In genomic region chr15:68820205-68820588, GRCh38 we compare ENCODE assay signal across 8 cellular contexts. TPM values are rescaled to one million over a fixed set of nuclear protein-coding genes. Genes with fewer than 3 reads are reported as not detected.
DNase-seq lines count a peak whose midpoint lies in the region; ATAC-seq and TF ChIP-seq lines count a peak whose summit lies in the region.

No MANE protein-coding gene starts in this region.

- peak; percentile 18 for ATAC-seq in naive thymus-derived CD4-positive, alpha-beta T cell
- no peak for ATAC-seq in HG02623 (IDR thresholded peaks at IDR 0.05; ENCODE audit: unreplicated experiment)

- H3K9me3 ChIP-seq in endodermal cell (ENCODE audit: control insufficient read depth, low read length) (no peaks in the 10 kb centered on the region), subcutaneous abdominal adipose tissue (ENCODE audit: control insufficient read depth in 5 of 5, low read length in 5 of 5) (no peaks in the 10 kb centered on the region)
- H3K9me3 ChIP-seq in naive thymus-derived CD4-positive, alpha-beta T cell (ENCODE audit: control insufficient read depth in 2 of 3, low read length in 3 of 3): no peaks in the 10 kb centered on the region

- H3K27ac ChIP-seq in endodermal cell (ENCODE audit: low read depth, low read length) (peak overlapping the region; percentile 94), subcutaneous abdominal adipose tissue (ENCODE audit: low read depth, low read length) (peak overlapping the region; percentile 99)
- peak overlapping the region; percentile 91 for H3K27ac ChIP-seq in naive thymus-derived CD4-positive, alpha-beta T cell (ENCODE audit: low read depth, low read length)

- peaks cover 12% of the 10 kb centered on the region for H3K36me3 ChIP-seq in endodermal cell (ENCODE audit: control insufficient read depth, insufficient read depth, low read length)
- H3K36me3 ChIP-seq in naive thymus-derived CD4-positive, alpha-beta T cell (ENCODE audit: control insufficient read depth in 2 of 3, insufficient read depth in 3 of 3, low read length in 3 of 3): peaks cover 0 to 29% (median 0%) of the 10 kb centered on the region in 3 experiments
- no peaks in the 10 kb centered on the region for H3K36me3 ChIP-seq in subcutaneous abdominal adipose tissue (ENCODE audit: control insufficient read depth in 5 of 5, insufficient read depth in 5 of 5, low read length in 5 of 5)

- WGBS in endodermal cell (ENCODE audit: insufficient coverage in 1 of 2, insufficient read length in 1 of 2), 2 experiments: 0 to 1% methylated on average over 17 to 25 of the region's 31 CpGs

- H3K4me3 ChIP-seq in endodermal cell (ENCODE audit: low read length) (peak overlapping the region; percentile 96), subcutaneous abdominal adipose tissue (ENCODE audit: low read depth in 1 of 5, low read length in 5 of 5) (peak overlapping the region; percentile 88 to 98 (median 96))
- peak overlapping the region; percentile 99 for H3K4me3 ChIP-seq in naive thymus-derived CD4-positive, alpha-beta T cell (ENCODE audit: low read length)

- TF ChIP-seq CTCF in Calu3 (IDR thresholded peaks at IDR 0.05; ENCODE audit: unreplicated experiment) (no peak), endodermal cell (conservative IDR thresholded peaks at IDR 0.05) (no peak)

- POLR2A ChIA-PET in activated CD4-positive, alpha-beta memory T cell treated with anti-CD3 and anti-CD28 coated beads for 36 hours (lab: Charles Lee): interaction anchor here (0.6 to 4.7 kb wide), 4 partner anchors 22 to 215 kb away, joined by 4 to 36 read pairs (median 6); no protein-coding TSS in a partner anchor
- POLR2A ChIA-PET in naive thymus-derived CD4-positive, alpha-beta T cell (lab: Charles Lee): interaction anchor here (0.7 to 1.6 kb wide), 9 partner anchors 14 to 1669 kb away, joined by 3 to 7 read pairs (median 4); partner anchors contain the start of genes FEM1B, GLCE and PIAS1

- H3K27ac Mint-ChIP-seq in Calu3 (ENCODE audit: unreplicated experiment): peak overlapping the region; percentile 88
- peak overlapping the region; percentile 99 for H3K27ac Mint-ChIP-seq in activated CD4-positive, alpha-beta memory T cell treated with anti-CD3 and anti-CD28 coated beads for 36 hours
- peak overlapping the region; percentile 97 for H3K27ac Mint-ChIP-seq in endodermal cell
- H3K27ac Mint-ChIP-seq in naive thymus-derived CD4-positive, alpha-beta T cell: peak overlapping the region; percentile 84 to 100 (median 92)

- peak; percentile 44 for DNase-seq in Calu3
- peak; percentile 68 for DNase-seq in NAMALWA (ENCODE audit: low spot score)
- DNase-seq in activated CD4-positive, alpha-beta memory T cell treated with anti-CD3 and anti-CD28 coated beads for 36 hours: peak; percentile 70
- DNase-seq in endodermal cell: peak; percentile 67
- peak in 7 of 9 donors; percentile 39 to 63 (median 60) for DNase-seq in naive thymus-derived CD4-positive, alpha-beta T cell
- no peak for DNase-seq in Kasumi-1 (lab: John Stamatoyannopoulos, UW)

- no peaks in the 10 kb centered on the region for H3K9me3 Mint-ChIP-seq in Calu3 (ENCODE audit: low read depth, unreplicated experiment)
- no peaks in the 10 kb centered on the region for H3K9me3 Mint-ChIP-seq in activated CD4-positive, alpha-beta memory T cell treated with anti-CD3 and anti-CD28 coated beads for 36 hours
- H3K9me3 Mint-ChIP-seq in endodermal cell: no peaks in the 10 kb centered on the region
- H3K9me3 Mint-ChIP-seq in naive thymus-derived CD4-positive, alpha-beta T cell: peaks cover 0 to 4% (median 0%) of the 10 kb centered on the region in 11 donors

- H3K9ac ChIP-seq in endodermal cell (ENCODE audit: extremely low read depth, low read length, poor library complexity, severe bottlenecking) (peak overlapping the region; percentile 91), subcutaneous abdominal adipose tissue (ENCODE audit: low read length in 5 of 5) (peak overlapping the region in 4 of 5 donors; percentile 63 to 94 (median 71))

- CTCF ChIA-PET in Calu3 (lab: Charles Lee): interaction anchor here (0.8 to 1.3 kb wide), 2 partner anchors 9 to 56 kb away, joined by 3 to 4 read pairs; no protein-coding TSS in a partner anchor
- CTCF ChIA-PET in activated CD4-positive, alpha-beta memory T cell treated with anti-CD3 and anti-CD28 coated beads for 36 hours (lab: Charles Lee): interaction anchor here (1.2 to 1.3 kb wide), 2 partner anchors 9 to 56 kb away, joined by 3 to 4 read pairs; no protein-coding TSS in a partner anchor
- CTCF ChIA-PET in naive thymus-derived CD4-positive, alpha-beta T cell (lab: Charles Lee): no interaction called here

- BruUV-seq in Calu3 (replicated peaks; lab: Mats Ljungman, UMichigan): no TSS peak

- H3K36me3 Mint-ChIP-seq in Calu3 (ENCODE audit: insufficient read depth, unreplicated experiment) (peaks cover 68% of the 10 kb centered on the region), endodermal cell (ENCODE audit: low read depth) (peaks cover 8% of the 10 kb centered on the region)
- peaks cover 23% of the 10 kb centered on the region for H3K36me3 Mint-ChIP-seq in activated CD4-positive, alpha-beta memory T cell treated with anti-CD3 and anti-CD28 coated beads for 36 hours
- peaks cover 0 to 17% (median 4%) of the 10 kb centered on the region in 5 donors for H3K36me3 Mint-ChIP-seq in naive thymus-derived CD4-positive, alpha-beta T cell

- H3K4me3 Mint-ChIP-seq in Calu3 (ENCODE audit: low read depth, unreplicated experiment) (peak overlapping the region; percentile 96), endodermal cell (peak overlapping the region; percentile 91)
- peak overlapping the region; percentile 99 for H3K4me3 Mint-ChIP-seq in activated CD4-positive, alpha-beta memory T cell treated with anti-CD3 and anti-CD28 coated beads for 36 hours
- peak overlapping the region; percentile 85 to 100 (median 92) for H3K4me3 Mint-ChIP-seq in naive thymus-derived CD4-positive, alpha-beta T cell

- H3K4me1 ChIP-seq in endodermal cell (ENCODE audit: control insufficient read depth, insufficient read depth, low read length): peaks cover 12% of the 10 kb centered on the region
- H3K4me1 ChIP-seq in naive thymus-derived CD4-positive, alpha-beta T cell (ENCODE audit: control insufficient read depth in 2 of 2, insufficient read depth in 2 of 2, low read length in 2 of 2): peaks cover 21 to 24% of the 10 kb centered on the region in 2 donors
- H3K4me1 ChIP-seq in subcutaneous abdominal adipose tissue (ENCODE audit: control insufficient read depth in 5 of 5, insufficient read depth in 5 of 5, low read length in 5 of 5): peaks cover 3 to 44% (median 30%) of the 10 kb centered on the region in 5 donors

- H3K27me3 ChIP-seq in endodermal cell (ENCODE audit: control insufficient read depth, insufficient read depth, low read length, poor library complexity, severe bottlenecking) (no peaks in the 10 kb centered on the region), subcutaneous abdominal adipose tissue (ENCODE audit: control insufficient read depth in 5 of 5, insufficient read depth in 4 of 5, low read length in 5 of 5) (no peaks in the 10 kb centered on the region)
- H3K27me3 ChIP-seq in naive thymus-derived CD4-positive, alpha-beta T cell (ENCODE audit: control insufficient read depth in 2 of 2, insufficient read depth in 2 of 2, low read length in 2 of 2): no peaks in the 10 kb centered on the region

- intact Hi-C loops in Calu3 (cut with micrococcal nuclease; ENCODE audit: unreplicated experiment): no loop called here
- intact Hi-C loops in activated CD4-positive, alpha-beta memory T cell treated with anti-CD3 and anti-CD28 coated beads for 36 hours (cut with micrococcal nuclease): loop anchor here (1.0 to 10.0 kb wide), 2 partner anchors 23 to 895 kb away; no protein-coding TSS in a partner anchor
- intact Hi-C loops in naive thymus-derived CD4-positive, alpha-beta T cell (cut with micrococcal nuclease): loop anchor here (1.0 to 5.0 kb wide), 8 partner anchors 9 to 1277 kb away; partner anchors contain the start of genes FEM1B (in 1 of the 2), RNU6-1 (in 1 of the 2), RPLP1 (in 1 of the 2) and TLE3 (in 1 of the 2)

- H3K4me1 Mint-ChIP-seq in Calu3 (ENCODE audit: low read depth, unreplicated experiment): peaks cover 25% of the 10 kb centered on the region
- H3K4me1 Mint-ChIP-seq in activated CD4-positive, alpha-beta memory T cell treated with anti-CD3 and anti-CD28 coated beads for 36 hours (ENCODE audit: low read depth): peaks cover 34% of the 10 kb centered on the region
- H3K4me1 Mint-ChIP-seq in endodermal cell: peaks cover 35% of the 10 kb centered on the region
- H3K4me1 Mint-ChIP-seq in naive thymus-derived CD4-positive, alpha-beta T cell: peaks cover 25 to 41% (median 37%) of the 10 kb centered on the region in 7 donors

- no peaks in the 10 kb centered on the region for H3K27me3 Mint-ChIP-seq in Calu3 (ENCODE audit: unreplicated experiment)
- no peaks in the 10 kb centered on the region for H3K27me3 Mint-ChIP-seq in activated CD4-positive, alpha-beta memory T cell treated with anti-CD3 and anti-CD28 coated beads for 36 hours
- H3K27me3 Mint-ChIP-seq in endodermal cell (ENCODE audit: insufficient read depth): peaks cover 16% of the 10 kb centered on the region
- H3K27me3 Mint-ChIP-seq in naive thymus-derived CD4-positive, alpha-beta T cell: no peaks in the 10 kb centered on the region

RNA-seq across cellular contexts. Expression of gene ANP32A, which starts 0.5 kb away (rescaled TPM):
- total RNA-seq in Calu3 (2022) (250 and 267 TPM in 2 replicates), endodermal cell (100 to 1,000 TPM; 346 to 385 TPM)
- 100 to 1,000 TPM; 190 to 204 TPM for total RNA-seq in activated CD4-positive, alpha-beta memory T cell treated with anti-CD3 and anti-CD28 coated beads for 36 hours
- 302 TPM for polyA plus RNA-seq in endodermal cell (2013, experiment 1 of 2)
- 289 TPM for polyA plus RNA-seq in endodermal cell (2013, experiment 2 of 2)
- 100 to 1,000 TPM in 4 of 5 experiments, 10 to 100 TPM in 1; 86.1 to 229 (median 136) TPM for total RNA-seq in naive thymus-derived CD4-positive, alpha-beta T cell
- polyA plus RNA-seq in naive thymus-derived CD4-positive, alpha-beta T cell: 100 to 1,000 TPM in 1 of 2 donors, 10 to 100 TPM in 1; 89.6 to 111 TPM

Comparison
In these comparisons a context has a peak if more than half of its experiments do, and no peak if none do; other contexts are left out.
1. DNase-seq: peak in Calu3 (single experiment), NAMALWA (single experiment), activated CD4-positive, alpha-beta memory T cell treated with anti-CD3 and anti-CD28 coated beads for 36 hours (single experiment), endodermal cell (single experiment) and naive thymus-derived CD4-positive, alpha-beta T cell (7 of 9); none in Kasumi-1 (0 of 2).
2. Peak in every context shown above with its lines, with median percentiles within 50 percentile points of each other: H3K27ac Mint-ChIP-seq, H3K4me3 Mint-ChIP-seq, H3K27ac ChIP-seq and H3K4me3 ChIP-seq.